In genomic region chr12:958449-959123, GRCh38 we compare ENCODE assay signal across 1 cellular context.
A peak's percentile ranks its signal among the peaks of the same experiment; 100 is the strongest.
TF ChIP-seq lines count a peak whose summit lies in the region.

No MANE protein-coding gene starts in this region.

TF ChIP-seq in GM12878, 131 proteins besides CTCF, POLR2A, EP300 and RAD21 (continues in another document):
- TF ChIP-seq REST (IDR thresholded peaks at IDR 0.05; ENCODE audit: low read depth, low read length) (no peak), JUND (IDR thresholded peaks at IDR 0.05; ENCODE audit: low read depth, low read length) (no peak), PBX3 (IDR thresholded peaks at IDR 0.05; ENCODE audit: insufficient replicate concordance, low read depth, low read length) (no peak), HDAC6 (IDR thresholded peaks at IDR 0.05; ENCODE audit: unreplicated experiment) (no peak), SRF (IDR thresholded peaks at IDR 0.05; ENCODE audit: low read depth in 2 of 2, low read length in 2 of 2) (no peak), YY1 (IDR thresholded peaks at IDR 0.05; ENCODE audit: low read depth, low read length) (no peak), MTA3 (IDR thresholded peaks at IDR 0.05; ENCODE audit: borderline replicate concordance, low read length) (0 out of 2 replicates have a peak, but pooled peaks have one; percentile 53), ZNF217 (IDR thresholded peaks at IDR 0.05) (no peak), NBN (IDR thresholded peaks at IDR 0.05) (peak; percentile 72), NR2C1 (IDR thresholded peaks at IDR 0.05) (no peak), RBBP5 (conservative IDR thresholded peaks at IDR 0.05) (no peak), JUNB (IDR thresholded peaks at IDR 0.05) (peak; percentile 81), PKNOX1 (IDR thresholded peaks at IDR 0.05) (peak; percentile 79), HDGF (IDR thresholded peaks at IDR 0.05) (peak; percentile 87), MLLT1 (IDR thresholded peaks at IDR 0.05) (0 out of 2 replicates have a peak, but pooled peaks have one; percentile 33), CBX3 (IDR thresholded peaks at IDR 0.05; ENCODE audit: borderline replicate concordance, low read depth) (no peak), PRDM15 (CRISPR knock-in tag; IDR thresholded peaks at IDR 0.05) (no peak), RAD51 (IDR thresholded peaks at IDR 0.05) (no peak), KAT2A (conservative IDR thresholded peaks at IDR 0.05; ENCODE audit: control insufficient read depth, low read depth, low read length) (no peak), HCFC1 (IDR thresholded peaks at IDR 0.05; ENCODE audit: low read length) (no peak), NRF1 (conservative IDR thresholded peaks at IDR 0.05; ENCODE audit: low read depth, low read length) (no peak), EGR1 (IDR thresholded peaks at IDR 0.05; ENCODE audit: borderline replicate concordance in 1 of 2, low read depth in 2 of 2, low read length in 2 of 2) (peak in 1 of 2 experiments; percentile 61; a peak in 1 of 3 replicates), POLR2AphosphoS5 (IDR thresholded peaks at IDR 0.05; ENCODE audit: low read length) (no peak), SPI1 (IDR thresholded peaks at IDR 0.05; ENCODE audit: borderline replicate concordance, insufficient read depth, low read depth, low read length) (no peak), SUZ12 (IDR thresholded peaks at IDR 0.05; ENCODE audit: unreplicated experiment) (no peak), ASH2L (IDR thresholded peaks at IDR 0.05; ENCODE audit: borderline replicate concordance, low read depth) (no peak), ZBTB11 (CRISPR knock-in tag; IDR thresholded peaks at IDR 0.05) (no peak), MYC (IDR thresholded peaks at IDR 0.05; ENCODE audit: insufficient read depth, insufficient read length, insufficient replicate concordance, low read length, severe bottlenecking) (no peak), CREB1 (IDR thresholded peaks at IDR 0.05; ENCODE audit: low read depth) (peak; percentile 70), STAT1 (conservative IDR thresholded peaks at IDR 0.05) (no peak), IRF4 (IDR thresholded peaks at IDR 0.05; ENCODE audit: low read depth, low read length) (no peak), ZNF24 (IDR thresholded peaks at IDR 0.05) (no peak), NKRF (conservative IDR thresholded peaks at IDR 0.05) (no peak), ZNF622 (IDR thresholded peaks at IDR 0.05) (no peak), E2F4 (IDR thresholded peaks at IDR 0.05; ENCODE audit: low read depth, low read length) (no peak), POU2F2 (IDR thresholded peaks at IDR 0.05; ENCODE audit: borderline replicate concordance, low read depth, low read length) (no peak), SMARCA5 (IDR thresholded peaks at IDR 0.05) (no peak; the same call in 1 of the 2 replicates), RFX5 (IDR thresholded peaks at IDR 0.05; ENCODE audit: low read depth, low read length) (no peak), ATF3 (IDR thresholded peaks at IDR 0.05; ENCODE audit: borderline replicate concordance, extremely low read depth, low read depth, low read length) (no peak), RB1 (IDR thresholded peaks at IDR 0.05; ENCODE audit: borderline replicate concordance) (no peak), MEF2A (IDR thresholded peaks at IDR 0.05; ENCODE audit: insufficient read depth, low read depth, low read length) (peak; percentile 86), IRF5 (IDR thresholded peaks at IDR 0.05; ENCODE audit: borderline replicate concordance) (no peak)
